In genomic region chr17:28743243-28744103, GRCh38 we compare ENCODE assay signal across 8 cellular contexts. TPM values are rescaled to one million over a fixed set of nuclear protein-coding genes. Genes with fewer than 3 reads are reported as not detected.
DNase-seq lines count a peak whose midpoint lies in the region; ATAC-seq and TF ChIP-seq lines count a peak whose summit lies in the region.

TSS of gene TRAF4 (plus strand) at chr17:28744011. CDS start at chr17:28744113, 102 bp downstream.

- in situ Hi-C loops in ACHN (cut with HindIII; ENCODE audit: low pct_ligation_motif_present, low pct_unique_long_range_greater_than_20kb, low sequenced_read_pairs), result no loop called here

- peaks cover 0 to 18% (median 15%) of the 10 kb centered on the region in 6 donors for H3K36me3 ChIP-seq in spleen

- ATAC-seq in HG03095 (IDR thresholded peaks at IDR 0.05; ENCODE audit: unreplicated experiment), result peak; percentile 60
- peak; percentile 66 for ATAC-seq in activated B cell treated with CpG ODN at 0.5 μM for 24 hours (ENCODE audit: low read depth)

- peaks cover 0 to 14% (median 0%) of the 10 kb centered on the region in 7 donors for H3K27me3 ChIP-seq in spleen (replicated peaks in 1 of 7)

- peak within 1 kb of the TSS; percentile 81 to 96 (median 93) for H3K27ac ChIP-seq in spleen

- H3K4me1 Mint-ChIP-seq in activated B cell treated with CpG ODN at 0.5 μM for 24 hours, result peaks cover 70% of the 10 kb centered on the region

- peaks cover 25 to 98% (median 85%) of the 10 kb centered on the region in 6 donors for H3K4me1 ChIP-seq in spleen

- intact Hi-C loops in activated B cell treated with CpG ODN at 0.5 μM for 24 hours (cut with micrococcal nuclease) (loop anchor here (1.0 kb wide), 1 partner anchor 15 kb away; the partner anchor contains the start of gene NEK8), spleen (cut with DNase I; ENCODE audit: low total_unique reads) (no loop called here)

- 1 to 8% (median 2%) methylated on average over 23 to 70 of the region's 70 CpGs for WGBS in spleen, 5 donors

- TF ChIP-seq CTCF in activated B cell treated with CpG ODN at 0.5 μM for 24 hours (IDR thresholded peaks at IDR 0.05) (no peak), spleen (IDR thresholded peaks at IDR 0.05 in 8 of 11, conservative IDR thresholded peaks at IDR 0.05 in 3 of 11) (peak in 5 of 11 experiments; percentile 26 to 57 (median 41))

- no peaks in the 10 kb centered on the region for H3K27me3 Mint-ChIP-seq in activated B cell treated with CpG ODN at 0.5 μM for 24 hours

- no peaks in the 10 kb centered on the region for H3K9me3 Mint-ChIP-seq in activated B cell treated with CpG ODN at 0.5 μM for 24 hours

- peaks cover 64% of the 10 kb centered on the region for H3K36me3 Mint-ChIP-seq in activated B cell treated with CpG ODN at 0.5 μM for 24 hours (ENCODE audit: low read depth)

- POLR2A ChIA-PET in activated B cell treated with CpG ODN at 0.5 μM for 24 hours (lab: Charles Lee), result interaction anchor here (0.7 to 23.0 kb wide), 13 partner anchors 8 to 397 kb away, joined by 3 to 2384 read pairs (median 4); partner anchors contain the start of genes BLTP2, FAM222B, NEK8 and PHF12

- CTCF ChIA-PET in activated B cell treated with CpG ODN at 0.5 μM for 24 hours (lab: Charles Lee), result interaction anchor here (0.9 to 17.6 kb wide), 3 partner anchors 13 to 24 kb away, joined by 3 to 545 read pairs (median 7); partner anchors contain the start of genes NEK8, RPL23A and TLCD1

- H3K4me3 Mint-ChIP-seq in activated B cell treated with CpG ODN at 0.5 μM for 24 hours, result peak within 1 kb of the TSS; percentile 93

- DNase-seq in ACHN, result peak; percentile 92
- DNase-seq in NCI-H2227 (lab: John Stamatoyannopoulos, UW; ENCODE audit: unreplicated experiment), result peak; percentile 87
- DNase-seq in activated B cell treated with CpG ODN at 0.5 μM for 24 hours, result peak; percentile 87
- peak; percentile 73 for DNase-seq in central memory CD4-positive, alpha-beta T cell
- DNase-seq in iris pigment epithelial cell (ENCODE audit: low read depth), result peak; percentile 92
- peak; percentile 95 for DNase-seq in spleen

- peak within 1 kb of the TSS; percentile 99 for H3K27ac Mint-ChIP-seq in activated B cell treated with CpG ODN at 0.5 μM for 24 hours

- no peaks in the 10 kb centered on the region for H3K9me3 ChIP-seq in spleen

- H3K4me3 ChIP-seq in spleen, result peak within 1 kb of the TSS; percentile 60 to 91 (median 70)

- TF ChIP-seq POLR2A in GM18526 (IDR thresholded peaks at IDR 0.05; ENCODE audit: extremely low read depth, insufficient read length), result peak; percentile 98
- peak in 2 of 3 donors; percentile 75 to 87 for TF ChIP-seq POLR2A in spleen (IDR thresholded peaks at IDR 0.05)

RNA-seq across cellular contexts. Expression of gene TRAF4, which starts in this region (rescaled TPM):
- total RNA-seq in activated B cell treated with CpG ODN at 0.5 μM for 24 hours, result 754 and 903 TPM in 2 replicates
- 10 to 100 TPM; 19.8 to 75.5 (median 32.7) TPM for total RNA-seq in spleen
- 10 to 100 TPM; 24.8 to 38.1 (median 35.6) TPM for polyA plus RNA-seq in spleen

Comparison
In these comparisons a context has a peak if more than half of its experiments do, and no peak if none do; other contexts are left out.
1. Peak in every context shown above with its lines: DNase-seq, ATAC-seq, H3K4me3 ChIP-seq and H3K27ac ChIP-seq.